Comparison of ENCODE assay signal across 14 cellular contexts in genomic region chr11:362642-363442, GRCh38. TPM values are rescaled to one million over a fixed set of nuclear protein-coding genes. Genes with fewer than 3 reads are reported as not detected.
DNase-seq lines count a peak whose midpoint lies in the region; ATAC-seq and TF ChIP-seq lines count a peak whose summit lies in the region.
"Had no signal": no experiment of that assay in that cellular context is flagged by ENCODE, and none has a peak within 500 bp of the region (broad histone marks: within the 10 kb centered on the region; RNA-seq: fewer than 3 reads in every experiment).

No MANE protein-coding gene starts in this region.

- H3K36me3 ChIP-seq in H7 (replicated peaks; ENCODE audit: control insufficient read depth, insufficient read depth, low read length) (no peaks in the 10 kb centered on the region), upper lobe of right lung (no peaks in the 10 kb centered on the region)

- POLR2A ChIA-PET in activated naive CD8-positive, alpha-beta T cell treated with anti-CD3 and anti-CD28 coated beads, Interleukin-2, amount 10 ng/mL, durations not matched to agents 7 days and 5 days (lab: Charles Lee) = interaction anchor here (0.9 to 1.6 kb wide), 3 partner anchors 9 to 82 kb away, joined by 3 to 5 read pairs (median 3); no protein-coding TSS in a partner anchor

- H3K4me3 Mint-ChIP-seq in activated naive CD8-positive, alpha-beta T cell treated with anti-CD3 and anti-CD28 coated beads, Interleukin-2, amount 10 ng/mL, durations not matched to agents 7 days and 5 days = no peak overlapping the region
- H3K4me3 Mint-ChIP-seq in activated naive CD8-positive, alpha-beta T cell treated with anti-CD3 and anti-CD28 coated beads, Interleukin-2, amount 50 U/mL, for 24 hours = no peak overlapping the region
- H3K4me3 Mint-ChIP-seq in glutamatergic neuron (ENCODE audit: unreplicated experiment) = no peak overlapping the region
- H3K4me3 Mint-ChIP-seq: B cell; CD8-positive, alpha-beta T cell had no signal

- H3K4me3 ChIP-seq in H7 (ENCODE audit: insufficient read depth, low read depth, low read length) (no peak overlapping the region), upper lobe of right lung (no peak overlapping the region)

- H3K36me3 Mint-ChIP-seq in activated naive CD8-positive, alpha-beta T cell treated with anti-CD3 and anti-CD28 coated beads, Interleukin-2, amount 10 ng/mL, durations not matched to agents 7 days and 5 days = no peaks in the 10 kb centered on the region
- no peaks in the 10 kb centered on the region for H3K36me3 Mint-ChIP-seq in activated naive CD8-positive, alpha-beta T cell treated with anti-CD3 and anti-CD28 coated beads, Interleukin-2, amount 50 U/mL, for 24 hours (ENCODE audit: low read depth)
- H3K36me3 Mint-ChIP-seq in glutamatergic neuron (ENCODE audit: unreplicated experiment) = no peaks in the 10 kb centered on the region
- H3K36me3 Mint-ChIP-seq: CD8-positive, alpha-beta T cell had no signal

- H3K27me3 ChIP-seq in H7 (ENCODE audit: control insufficient read depth, insufficient read depth, low read length) = no peaks in the 10 kb centered on the region
- H3K27me3 ChIP-seq in upper lobe of right lung = peaks cover 16% of the 10 kb centered on the region

- H3K9me3 Mint-ChIP-seq in activated naive CD8-positive, alpha-beta T cell treated with anti-CD3 and anti-CD28 coated beads, Interleukin-2, amount 10 ng/mL, durations not matched to agents 7 days and 5 days = peaks cover 3% of the 10 kb centered on the region
- H3K9me3 Mint-ChIP-seq in activated naive CD8-positive, alpha-beta T cell treated with anti-CD3 and anti-CD28 coated beads, Interleukin-2, amount 50 U/mL, for 24 hours = no peaks in the 10 kb centered on the region
- peaks cover 11% of the 10 kb centered on the region for H3K9me3 Mint-ChIP-seq in glutamatergic neuron (ENCODE audit: unreplicated experiment)
- H3K9me3 Mint-ChIP-seq: CD8-positive, alpha-beta T cell had no signal

- H3K4me1 Mint-ChIP-seq in activated naive CD8-positive, alpha-beta T cell treated with anti-CD3 and anti-CD28 coated beads, Interleukin-2, amount 10 ng/mL, durations not matched to agents 7 days and 5 days = peaks cover 9% of the 10 kb centered on the region
- H3K4me1 Mint-ChIP-seq in activated naive CD8-positive, alpha-beta T cell treated with anti-CD3 and anti-CD28 coated beads, Interleukin-2, amount 50 U/mL, for 24 hours = peaks cover 8% of the 10 kb centered on the region
- peaks cover under 1% of the 10 kb centered on the region for H3K4me1 Mint-ChIP-seq in glutamatergic neuron (ENCODE audit: low read depth, unreplicated experiment)

- DNase-seq in activated naive CD8-positive, alpha-beta T cell treated with anti-CD3 and anti-CD28 coated beads, Interleukin-2, amount 10 ng/mL, durations not matched to agents 7 days and 5 days = peak; percentile 25
- DNase-seq in activated naive CD8-positive, alpha-beta T cell treated with anti-CD3 and anti-CD28 coated beads, Interleukin-2, amount 50 U/mL, for 24 hours = no peak
- DNase-seq in H7 (peak; percentile 39), glutamatergic neuron (peak; percentile 31), upper lobe of right lung (peak; percentile 53), H4 (ENCODE audit: low spot score) (no peak)
- DNase-seq: CD8-positive, alpha-beta T cell; NCI-H226; NCI-H526 had no signal

- no peaks in the 10 kb centered on the region for H3K9me3 ChIP-seq in upper lobe of right lung

- H3K4me1 ChIP-seq in upper lobe of right lung = no peaks in the 10 kb centered on the region

- ATAC-seq in activated naive CD8-positive, alpha-beta T cell treated with anti-CD3 and anti-CD28 coated beads, Interleukin-2, amount 10 ng/mL, durations not matched to agents 7 days and 5 days (ENCODE audit: low read depth) = no peak
- ATAC-seq in activated naive CD8-positive, alpha-beta T cell treated with anti-CD3 and anti-CD28 coated beads, Interleukin-2, amount 50 U/mL, for 24 hours = no peak
- ATAC-seq in upper lobe of right lung (no peak), GM19035 (IDR thresholded peaks at IDR 0.05; ENCODE audit: unreplicated experiment) (no peak)
- ATAC-seq: CD8-positive, alpha-beta T cell; HCT116 had no signal

- TF ChIP-seq CTCF in glutamatergic neuron (IDR thresholded peaks at IDR 0.05; ENCODE audit: partially characterized antibody, unreplicated experiment) = no peak
- no peak for TF ChIP-seq CTCF in upper lobe of right lung (IDR thresholded peaks at IDR 0.05)

- H3K27ac Mint-ChIP-seq in activated naive CD8-positive, alpha-beta T cell treated with anti-CD3 and anti-CD28 coated beads, Interleukin-2, amount 10 ng/mL, durations not matched to agents 7 days and 5 days = no peak overlapping the region
- no peak overlapping the region for H3K27ac Mint-ChIP-seq in activated naive CD8-positive, alpha-beta T cell treated with anti-CD3 and anti-CD28 coated beads, Interleukin-2, amount 50 U/mL, for 24 hours
- H3K27ac Mint-ChIP-seq in glutamatergic neuron (ENCODE audit: unreplicated experiment) = peak overlapping the region; percentile 38
- H3K27ac Mint-ChIP-seq: B cell; CD8-positive, alpha-beta T cell had no signal

- peaks cover 18% of the 10 kb centered on the region for H3K27me3 Mint-ChIP-seq in activated naive CD8-positive, alpha-beta T cell treated with anti-CD3 and anti-CD28 coated beads, Interleukin-2, amount 10 ng/mL, durations not matched to agents 7 days and 5 days
- peaks cover 25% of the 10 kb centered on the region for H3K27me3 Mint-ChIP-seq in activated naive CD8-positive, alpha-beta T cell treated with anti-CD3 and anti-CD28 coated beads, Interleukin-2, amount 50 U/mL, for 24 hours
- H3K27me3 Mint-ChIP-seq in glutamatergic neuron (ENCODE audit: unreplicated experiment) = peaks cover 11% of the 10 kb centered on the region

- no peak overlapping the region for H3K27ac ChIP-seq in upper lobe of right lung

- intact Hi-C loops in upper lobe of right lung (cut with DNase I) = no loop called here

RNA-seq across cellular contexts. Expression of gene B4GALNT4, which starts 6.5 kb away (rescaled TPM):
- total RNA-seq in activated naive CD8-positive, alpha-beta T cell treated with anti-CD3 and anti-CD28 coated beads, Interleukin-2, amount 10 ng/mL, durations not matched to agents 7 days and 5 days = 1 to 10 TPM; 1.1 TPM
- total RNA-seq in H7 (2014; rRNA removed; shearing (Covaris generic)) = 56.0 and 62.6 TPM in 2 replicates
- total RNA-seq in glutamatergic neuron (ENCODE audit: unreplicated experiment) (418 TPM), upper lobe of right lung (1.9 TPM)
- total RNA-seq in H4 (2014; rRNA removed; shearing (Covaris generic)) = 6.5 and 11.1 TPM in 2 replicates
- total RNA-seq: B cell, OCI-LY7, RPMI7951 had no signal

RNA-seq across cellular contexts. Expression of gene PKP3, which starts 31.2 kb away (rescaled TPM):
- total RNA-seq in activated naive CD8-positive, alpha-beta T cell treated with anti-CD3 and anti-CD28 coated beads, Interleukin-2, amount 10 ng/mL, durations not matched to agents 7 days and 5 days = under 1 TPM; 0.30 to 0.45 TPM
- 2.1 and 3.6 TPM in 2 replicates for total RNA-seq in H7 (2014; rRNA removed; shearing (Covaris generic))
- total RNA-seq in glutamatergic neuron (ENCODE audit: unreplicated experiment) (not detected), upper lobe of right lung (40.4 TPM)
- 2.4 and 3.0 TPM in 2 replicates for total RNA-seq in H4 (2014; rRNA removed; shearing (Covaris generic))
- total RNA-seq: B cell, OCI-LY7 had no signal

RNA-seq across cellular contexts. Expression of gene IFITM3, which starts 42.2 kb away (rescaled TPM):
- total RNA-seq in activated naive CD8-positive, alpha-beta T cell treated with anti-CD3 and anti-CD28 coated beads, Interleukin-2, amount 10 ng/mL, durations not matched to agents 7 days and 5 days = 100 to 1,000 TPM; 258 to 267 TPM
- 278 and 328 TPM in 2 replicates for total RNA-seq in H7 (2014; rRNA removed; shearing (Covaris generic))
- total RNA-seq in glutamatergic neuron (ENCODE audit: unreplicated experiment) (0.93 TPM), upper lobe of right lung (692 TPM)
- total RNA-seq in H4 (2014; rRNA removed; shearing (Covaris generic)) = 183 and 240 TPM in 2 replicates

RNA-seq across cellular contexts. Expression of gene IFITM1, which starts 49.0 kb away (rescaled TPM):
- total RNA-seq in activated naive CD8-positive, alpha-beta T cell treated with anti-CD3 and anti-CD28 coated beads, Interleukin-2, amount 10 ng/mL, durations not matched to agents 7 days and 5 days = 1,000 to 10,000 TPM; 1,182 to 1,374 TPM
- total RNA-seq in H7 (2014; rRNA removed; shearing (Covaris generic)) = 1,398 and 1,404 TPM in 2 replicates
- total RNA-seq in glutamatergic neuron (ENCODE audit: unreplicated experiment) = 2.6 TPM
- total RNA-seq in upper lobe of right lung = 128 TPM
- 179 TPM in 2 replicates for total RNA-seq in H4 (2014; rRNA removed; shearing (Covaris generic))

RNA-seq across cellular contexts. Expression of gene SIGIRR, which starts 52.0 kb away (rescaled TPM):
- total RNA-seq in activated naive CD8-positive, alpha-beta T cell treated with anti-CD3 and anti-CD28 coated beads, Interleukin-2, amount 10 ng/mL, durations not matched to agents 7 days and 5 days = 100 to 1,000 TPM; 273 to 276 TPM
- total RNA-seq in H7 (2014; rRNA removed; shearing (Covaris generic)) = 39.5 and 44.9 TPM in 2 replicates
- total RNA-seq in glutamatergic neuron (ENCODE audit: unreplicated experiment) (26.5 TPM), upper lobe of right lung (80.9 TPM)
- 1.9 TPM in 1 of 2 replicates, not detected in the other for total RNA-seq in H4 (2014; rRNA removed; shearing (Covaris generic))

Comparison
In these comparisons a context has a peak if more than half of its experiments do, and no peak if none do; other contexts are left out.
1. DNase-seq: peak in activated naive CD8-positive, alpha-beta T cell treated with anti-CD3 and anti-CD28 coated beads, Interleukin-2, amount 10 ng/mL, durations not matched to agents 7 days and 5 days (single experiment), H7 (single experiment), glutamatergic neuron (single experiment) and upper lobe of right lung (single experiment); none in activated naive CD8-positive, alpha-beta T cell treated with anti-CD3 and anti-CD28 coated beads, Interleukin-2, amount 50 U/mL, for 24 hours (single experiment) and H4 (single experiment).
2. RNA of gene IFITM3, which starts 42.2 kb away (total RNA-seq): 692 TPM in upper lobe of right lung (single experiment), 278 to 328 TPM in H7, 258 to 267 TPM in activated naive CD8-positive, alpha-beta T cell treated with anti-CD3 and anti-CD28 coated beads, Interleukin-2, amount 10 ng/mL, durations not matched to agents 7 days and 5 days and 183 to 240 TPM in H4; 0.93 TPM in glutamatergic neuron (single experiment); every median in the first group is over 10 times any median in the second.